ENCODE assay signal across 1 cellular context in the genomic region with DNA sequence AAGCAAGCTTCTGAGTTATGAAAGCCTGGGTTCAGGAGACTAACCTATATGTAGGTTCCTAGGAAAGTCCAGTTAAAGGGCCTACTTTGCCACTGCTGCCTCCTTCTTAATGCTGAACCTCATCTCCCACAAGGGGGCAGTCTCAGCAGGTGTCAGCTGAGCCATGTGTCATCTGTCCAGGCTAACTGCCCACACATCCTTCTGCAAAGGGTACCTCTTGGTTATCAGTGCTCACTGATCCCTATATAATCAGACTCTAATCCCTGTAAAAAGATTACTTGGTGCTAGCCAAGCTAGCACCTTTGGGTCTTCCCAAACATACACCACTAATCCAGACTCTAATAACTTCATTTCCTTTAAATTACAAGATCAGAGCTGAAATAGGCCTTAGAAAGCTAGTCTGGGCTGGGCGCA.
TF ChIP-seq lines count a peak whose summit lies in the region.

No MANE protein-coding gene starts in this region.

TF ChIP-seq in H1, 55 proteins besides CTCF, POLR2A, EP300 and RAD21:
- TF ChIP-seq SRF (IDR thresholded peaks at IDR 0.05; ENCODE audit: low read depth, low read length) (no peak), NRF1 (IDR thresholded peaks at IDR 0.05; ENCODE audit: low read depth, low read length) (no peak), KDM5A (IDR thresholded peaks at IDR 0.05; ENCODE audit: low read length) (no peak), YY1 (IDR thresholded peaks at IDR 0.05; ENCODE audit: low read depth, low read length) (no peak), JUN (IDR thresholded peaks at IDR 0.05; ENCODE audit: low read depth, low read length) (no peak), MAX (IDR thresholded peaks at IDR 0.05) (peak; percentile 73), CHD1 (IDR thresholded peaks at IDR 0.05; ENCODE audit: low read depth, low read length) (no peak), EZH2 (IDR thresholded peaks at IDR 0.05; ENCODE audit: low read depth, low read length, severe bottlenecking) (no peak), USF2 (IDR thresholded peaks at IDR 0.05; ENCODE audit: low read length) (0 out of 2 replicates have a peak, but pooled peaks have one; percentile 21), SIN3A (conservative IDR thresholded peaks at IDR 0.05 in 1 of 2, IDR thresholded peaks at IDR 0.05 in 1 of 2; ENCODE audit: low read depth in 1 of 2, low read length in 2 of 2) (peak; percentile 96 to 97), CBX5 (IDR thresholded peaks at IDR 0.05; ENCODE audit: low read depth, low read length) (no peak), TAF7 (optimal IDR thresholded peaks at IDR 0.05; ENCODE audit: borderline replicate concordance, low read depth, low read length) (no peak), RNF2 (IDR thresholded peaks at IDR 0.05; ENCODE audit: borderline replicate concordance, low read depth, low read length, missing control alignments, poor library complexity, severe bottlenecking) (no peak), BACH1 (IDR thresholded peaks at IDR 0.05; ENCODE audit: low read length) (no peak), SIRT6 (IDR thresholded peaks at IDR 0.05; ENCODE audit: low read length) (no peak), CEBPB (IDR thresholded peaks at IDR 0.05; ENCODE audit: low read depth, low read length) (no peak), PHF8 (conservative IDR thresholded peaks at IDR 0.05; ENCODE audit: low read depth, low read length) (no peak), POU5F1 (IDR thresholded peaks at IDR 0.05; ENCODE audit: low read depth, low read length) (no peak), RBBP5 (IDR thresholded peaks at IDR 0.05; ENCODE audit: borderline replicate concordance, low read depth, low read length) (no peak), TBP (IDR thresholded peaks at IDR 0.05; ENCODE audit: low read depth, low read length) (no peak), FOSL1 (IDR thresholded peaks at IDR 0.05; ENCODE audit: insufficient read depth, low read depth, low read length) (no peak), POLR2AphosphoS5 (IDR thresholded peaks at IDR 0.05; ENCODE audit: low read depth, low read length) (peak; percentile 63; the same call in 1 of the 2 replicates), HDAC6 (IDR thresholded peaks at IDR 0.05; ENCODE audit: low read depth, low read length) (no peak), HDAC2 (IDR thresholded peaks at IDR 0.05; ENCODE audit: borderline replicate concordance in 1 of 2, low read depth in 2 of 2, low read length in 2 of 2) (no peak)
- TF ChIP-seq, protein P1, sequence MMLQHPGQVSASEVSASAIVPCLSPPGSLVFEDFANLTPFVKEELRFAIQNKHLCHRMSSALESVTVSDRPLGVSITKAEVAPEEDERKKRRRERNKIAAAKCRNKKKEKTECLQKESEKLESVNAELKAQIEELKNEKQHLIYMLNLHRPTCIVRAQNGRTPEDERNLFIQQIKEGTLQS (IDR thresholded peaks at IDR 0.05; ENCODE audit: insufficient read depth, low read depth, low read length), result no peak
TF ChIP-seq in H1: peak in this region for 4.
